Comparison of ENCODE assay signal across 1 cellular context in genomic region chr4:31530555-31530954, GRCh38.
TF ChIP-seq lines count a peak whose summit lies in the region.

No MANE protein-coding gene starts in this region.

TF ChIP-seq in GM23338, 12 proteins besides CTCF, POLR2A, EP300 and RAD21:
- TF ChIP-seq REST (IDR thresholded peaks at IDR 0.05; ENCODE audit: unreplicated experiment) (no peak), STAT1 (IDR thresholded peaks at IDR 0.05; ENCODE audit: unreplicated experiment) (no peak), ZNF114 (CRISPR knock-in tag; IDR thresholded peaks at IDR 0.05) (no peak), JUNB (IDR thresholded peaks at IDR 0.05; ENCODE audit: unreplicated experiment) (no peak), ZNF331 (CRISPR knock-in tag; IDR thresholded peaks at IDR 0.05; ENCODE audit: low read depth) (no peak), ZNF462 (CRISPR knock-in tag; IDR thresholded peaks at IDR 0.05) (no peak), CREB1 (CRISPR knock-in tag; IDR thresholded peaks at IDR 0.05; ENCODE audit: low read depth) (no peak), POLR2AphosphoS5 (IDR thresholded peaks at IDR 0.05; ENCODE audit: low read depth) (no peak), ETS1 (IDR thresholded peaks at IDR 0.05) (no peak), EZH2phosphoT487 (IDR thresholded peaks at IDR 0.05; ENCODE audit: unreplicated experiment) (no peak)
